In genomic region chr13:74006666-74007065, GRCh38 we compare ENCODE assay signal across 20 cellular contexts.
"Had no signal": no experiment of that assay in that cellular context is flagged by ENCODE, and none has a peak within 500 bp of the region (broad histone marks: within the 10 kb centered on the region; RNA-seq: fewer than 3 reads in every experiment).

No MANE protein-coding gene starts in this region.

- H3K4me1 ChIP-seq: upper lobe of right lung had no signal

- H3K27me3 ChIP-seq: heart right ventricle, neural progenitor cell, sigmoid colon, upper lobe of right lung had no signal

- DNase-seq: activated CD4-positive, alpha-beta T cell treated with anti-CD3 and anti-CD28 coated beads for 4 hours; activated CD4-positive, alpha-beta T cell treated with anti-CD3 and anti-CD28 coated beads, Interleukin-2, amount 50 U/mL, for 48 hours; activated gamma-delta T cell; cortex of kidney; endodermal cell; heart right ventricle; islet precursor cell; left colon; mesenchymal stem cell; mucosa of descending colon; retina; sigmoid colon; stimulated activated CD4-positive, alpha-beta T cell treated with anti-CD3 and anti-CD28 coated beads, Interleukin-15, amount 100 ng/mL, for 24 hours; stimulated activated CD8-positive, alpha-beta memory T cell treated with anti-CD3 and anti-CD28 coated beads, Interleukin-4, amount 100 ng/mL, for 48 hours; stimulated activated naive CD4-positive, alpha-beta T cell; T-helper 1 cell; T-helper 9 cell; upper lobe of right lung had no signal

- H3K9me3 Mint-ChIP-seq: activated naive CD4-positive, alpha-beta T cell treated with anti-CD3 and anti-CD28 coated beads, Interleukin-2, amount 50 U/mL, for 72 hours; endodermal cell; neural progenitor cell had no signal

- H3K4me1 Mint-ChIP-seq: neural progenitor cell had no signal

- H3K27ac ChIP-seq: heart right ventricle, neural progenitor cell, sigmoid colon, upper lobe of right lung had no signal

- H3K9me3 ChIP-seq: heart right ventricle, mucosa of descending colon, sigmoid colon, upper lobe of right lung had no signal

- H3K4me3 Mint-ChIP-seq: endodermal cell, neural progenitor cell had no signal

- H3K27ac Mint-ChIP-seq: endodermal cell, neural progenitor cell had no signal

- ATAC-seq: activated naive CD4-positive, alpha-beta T cell treated with anti-CD3 and anti-CD28 coated beads, Interleukin-2, amount 50 U/mL, for 72 hours; heart right ventricle; left colon; mucosa of descending colon; upper lobe of right lung had no signal
